ENCODE assay signal across 15 cellular contexts in the genomic region with DNA sequence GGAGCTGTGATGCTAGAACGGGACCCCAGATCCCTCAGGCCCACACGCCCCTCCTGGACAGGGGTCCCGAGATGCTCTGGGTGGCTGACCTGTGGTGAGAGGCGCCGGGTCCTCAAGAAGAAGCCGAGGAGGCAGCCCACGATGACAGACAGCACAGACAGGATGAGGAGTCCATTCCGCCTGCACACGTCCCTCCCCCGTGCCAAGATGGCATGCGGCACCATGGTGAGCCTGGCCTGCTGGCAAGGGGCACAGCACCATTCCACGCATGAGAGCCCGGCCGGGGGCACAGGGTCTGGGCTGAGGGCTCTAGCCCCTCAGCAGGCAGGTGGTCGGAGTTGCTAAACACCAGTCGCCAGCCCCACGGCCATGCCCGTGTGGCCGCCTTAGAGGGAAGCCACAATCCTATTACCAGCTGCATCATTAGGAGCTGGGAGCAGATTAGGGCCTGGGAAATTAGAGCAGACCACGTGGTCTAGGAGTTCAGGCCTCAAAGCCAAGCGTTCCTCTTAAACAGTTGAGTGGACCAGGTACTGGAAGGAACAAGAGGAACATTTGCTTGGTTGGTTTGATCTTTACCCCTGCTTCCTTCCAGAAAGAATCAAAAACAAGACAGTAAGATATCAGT. TPM values are rescaled to one million over a fixed set of nuclear protein-coding genes. Genes with fewer than 3 reads are reported as not detected.
"Had no signal": no experiment of that assay in that cellular context is flagged by ENCODE, and none has a peak within 500 bp of the region (broad histone marks: within the 10 kb centered on the region; RNA-seq: fewer than 3 reads in every experiment).

A gene (minus strand): TSS at position 413 of the 628 bp plus-strand sequence. CDS start 189 bp downstream, at position 224.

- H3K4me3 ChIP-seq: heart left ventricle, right lobe of liver, transverse colon had no signal

- ATAC-seq: heart left ventricle; left lobe of liver; right lobe of liver; stimulated activated naive B cell treated with anti-CD40 and anti-IgM and Interleukin-4, amounts not matched to agents 10 μg/mL and 1 μg/mL and 100 μg/mL, for 72 hours had no signal

- DNase-seq: activated CD4-positive, alpha-beta T cell treated with anti-CD3 and anti-CD28 coated beads, Interleukin-2, amount 50 U/mL, for 1 hour; activated effector memory CD4-positive, alpha-beta T cell treated with Interleukin-2 at 50 U/mL for 16 hours; activated T-cell treated with anti-CD3 and anti-CD28 coated beads, Interleukin-2, amount 50 U/mL, for 24 hours; amygdala; cerebellar nuclear complex; heart left ventricle; mammary epithelial cell; stimulated activated CD4-positive, alpha-beta T cell treated with anti-CD3 and anti-CD28 coated beads, Interleukin-2, amount 100 ng/mL, for 24 hours; stimulated activated naive B cell treated with anti-CD40 and anti-IgM and Interleukin-4, amounts not matched to agents 10 μg/mL and 1 μg/mL and 100 μg/mL, for 72 hours; transverse colon had no signal

- H3K36me3 ChIP-seq: heart left ventricle, right lobe of liver, transverse colon had no signal

- H3K9me3 ChIP-seq: right lobe of liver had no signal

- H3K27ac ChIP-seq: right lobe of liver had no signal

- H3K27me3 ChIP-seq: heart left ventricle, right lobe of liver, transverse colon had no signal

RNA-seq across cellular contexts. Expression of the gene that starts here (rescaled TPM):
- total RNA-seq: dermis microvascular lymphatic vessel endothelial cell; mammary epithelial cell; progenitor cell of endocrine pancreas; T-helper 2 cell treated with Interferon-gamma antibody and Interleukin-4, amounts not matched to agents 100 ng/mL and 5 ng/mL, for 36 hours had no signal
- polyA plus RNA-seq: mammary epithelial cell had no signal
